ENCODE assay signal across 13 cellular contexts in the genomic region with DNA sequence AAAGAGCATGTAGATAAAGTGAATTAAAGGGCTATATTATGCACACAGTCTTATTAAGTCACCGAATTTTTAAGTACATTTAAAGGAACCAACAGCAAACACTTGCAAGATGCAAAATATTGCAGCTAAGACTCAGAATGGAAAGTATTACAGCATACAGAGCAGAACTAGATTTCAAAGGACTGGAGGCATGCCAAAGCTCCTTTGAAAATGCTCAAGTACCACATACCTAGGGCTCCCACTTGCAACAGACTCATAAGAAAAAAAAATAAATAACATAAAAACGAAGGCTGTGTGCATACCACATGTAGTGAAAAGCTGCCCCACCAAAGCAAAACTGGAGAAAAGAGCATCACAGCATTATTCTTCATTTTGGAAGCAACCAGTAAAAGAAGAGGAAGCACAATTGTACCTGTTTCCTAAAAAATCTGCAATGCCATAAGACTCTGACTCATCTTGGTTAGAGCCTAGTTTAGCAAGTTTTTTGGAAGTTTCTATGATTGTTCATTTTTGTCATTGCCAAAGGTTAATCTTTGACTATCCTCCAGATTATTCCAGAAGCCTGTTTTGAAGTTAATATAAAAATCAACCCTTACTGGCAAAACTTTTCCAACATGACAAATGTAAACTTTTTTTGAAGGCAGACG.
DNase-seq lines count a peak whose midpoint lies in the region; ATAC-seq and TF ChIP-seq lines count a peak whose summit lies in the region.
"Had no signal": no experiment of that assay in that cellular context is flagged by ENCODE, and none has a peak within 500 bp of the region (broad histone marks: within the 10 kb centered on the region; RNA-seq: fewer than 3 reads in every experiment).

No MANE protein-coding gene starts in this region.

- H3K9me3 ChIP-seq in IMR-90 (ENCODE audit: control insufficient read depth, insufficient read depth, low read length) = no peaks in the 10 kb centered on the region
- H3K9me3 ChIP-seq in lung (ENCODE audit: control insufficient read depth in 2 of 2, insufficient read depth in 1 of 2, low read length in 1 of 2) = no peaks in the 10 kb centered on the region

- no peak overlapping the region for H2BK5ac ChIP-seq in IMR-90 (ENCODE audit: low read depth, low read length, poor library complexity, severe bottlenecking)

- in situ Hi-C loops in IMR-90 (cut with MboI; ENCODE audit: low sequenced_read_pairs) = no loop called here

- H3K27me3 Mint-ChIP-seq in activated T-cell treated with anti-CD3 and anti-CD28 coated beads, Interleukin-2, amount 50 U/mL, for 24 hours = no peaks in the 10 kb centered on the region
- H3K27me3 Mint-ChIP-seq: activated CD4-positive, alpha-beta T cell treated with anti-CD3 and anti-CD28 coated beads, Interleukin-2, amount 10 ng/mL, durations not matched to agents 7 days and 5 days; dendritic cell treated with granulocyte-macrophage colony-stimulating factor and Interleukin-4, amounts not matched to agents 40 ng/mL and 50 ng/mL, for 4 days; memory B cell had no signal

- POLR2A ChIA-PET in IMR-90 (lab: Charles Lee; ENCODE audit: unreplicated experiment) = no interaction called here

- H3K4me3 Mint-ChIP-seq in activated T-cell treated with anti-CD3 and anti-CD28 coated beads, Interleukin-2, amount 50 U/mL, for 24 hours = no peak overlapping the region
- H3K4me3 Mint-ChIP-seq: activated CD4-positive, alpha-beta T cell treated with anti-CD3 and anti-CD28 coated beads, Interleukin-2, amount 10 ng/mL, durations not matched to agents 7 days and 5 days; dendritic cell treated with granulocyte-macrophage colony-stimulating factor and Interleukin-4, amounts not matched to agents 40 ng/mL and 50 ng/mL, for 4 days; memory B cell had no signal

- no peak overlapping the region for H2AK5ac ChIP-seq in IMR-90 (ENCODE audit: low read depth, low read length)

- H4K91ac ChIP-seq in IMR-90 (ENCODE audit: insufficient read depth, low read depth, low read length) = 0 out of 2 replicates have a peak overlapping the region, but pooled peaks have one; percentile 40

- no peak overlapping the region for H2BK20ac ChIP-seq in IMR-90 (ENCODE audit: low read depth, low read length)

- H4K20me1 ChIP-seq in IMR-90 (ENCODE audit: insufficient read depth, low read length) = no peaks in the 10 kb centered on the region

- DNase-seq in IMR-90 (peak; percentile 93), brain pericyte (ENCODE audit: low read depth, low spot score) (peak; percentile 69), lung (ENCODE audit: low spot score) (peak; percentile 65), SKM-1 (lab: John Stamatoyannopoulos, UW; ENCODE audit: unreplicated experiment) (no peak), NCI-H187 treated with DMSO at 0.1 percent for 48 hours (lab: John Stamatoyannopoulos, UW) (no peak)
- no peak for DNase-seq in activated naive CD4-positive, alpha-beta T cell treated with anti-CD3 and anti-CD28 coated beads, Interleukin-2, amount 50 U/mL, for 72 hours (ENCODE audit: low spot score in 2 of 2)
- no peak for DNase-seq in activated T-cell treated with anti-CD3 and anti-CD28 coated beads, Interleukin-2, amount 50 U/mL, for 24 hours
- DNase-seq: activated CD4-positive, alpha-beta T cell treated with anti-CD3 and anti-CD28 coated beads, Interleukin-2, amount 10 ng/mL, durations not matched to agents 7 days and 5 days; GDM1; NCI-H82 had no signal

- no peak overlapping the region for H2AK9ac ChIP-seq in IMR-90 (replicated peaks; ENCODE audit: low read depth, low read length, poor library complexity)

- H3K9ac ChIP-seq in IMR-90 (ENCODE audit: low read depth, low read length) = no peak overlapping the region

- no peak overlapping the region for H3K4me3 ChIP-seq in ACC112 (ENCODE audit: low read depth, low read length)
- H3K4me3 ChIP-seq in IMR-90 (ENCODE audit: insufficient read depth, low read depth, low read length) = no peak overlapping the region
- H3K4me3 ChIP-seq in lung = no peak overlapping the region

- H3K27ac Mint-ChIP-seq in activated naive CD4-positive, alpha-beta T cell treated with anti-CD3 and anti-CD28 coated beads, Interleukin-2, amount 50 U/mL, for 72 hours = no peak overlapping the region
- H3K27ac Mint-ChIP-seq in activated T-cell treated with anti-CD3 and anti-CD28 coated beads, Interleukin-2, amount 50 U/mL, for 24 hours = no peak overlapping the region
- H3K27ac Mint-ChIP-seq: activated CD4-positive, alpha-beta T cell treated with anti-CD3 and anti-CD28 coated beads, Interleukin-2, amount 10 ng/mL, durations not matched to agents 7 days and 5 days; dendritic cell treated with granulocyte-macrophage colony-stimulating factor and Interleukin-4, amounts not matched to agents 40 ng/mL and 50 ng/mL, for 4 days; memory B cell had no signal

- H3K18ac ChIP-seq in IMR-90 (ENCODE audit: low read depth, low read length) = no peak overlapping the region

- H2BK15ac ChIP-seq in IMR-90 (ENCODE audit: low read depth, low read length) = no peak overlapping the region; the same call in 2 of the 3 replicates

- H3K27me3 ChIP-seq in ACC112 (ENCODE audit: insufficient read depth, low read length) (no peaks in the 10 kb centered on the region), IMR-90 (ENCODE audit: control insufficient read depth, insufficient read depth, low read length) (no peaks in the 10 kb centered on the region), lung (ENCODE audit: control insufficient read depth, insufficient read depth) (no peaks in the 10 kb centered on the region)

- no CpG with 5 or more reads among the region's 3 CpGs for WGBS in IMR-90 (ENCODE audit: extremely low coverage in 2 of 2, insufficient read length in 1 of 2), 2 experiments
- 54 to 76% methylated on average over 3 of the region's 3 CpGs for WGBS in lung, 2 donors

- H3K79me2 ChIP-seq in ACC112 (ENCODE audit: control insufficient read depth, insufficient read depth, low read length, unreplicated experiment) = no peaks in the 10 kb centered on the region

- no peaks in the 10 kb centered on the region for H3K9me3 Mint-ChIP-seq in activated naive CD4-positive, alpha-beta T cell treated with anti-CD3 and anti-CD28 coated beads, Interleukin-2, amount 50 U/mL, for 72 hours
- H3K9me3 Mint-ChIP-seq in activated T-cell treated with anti-CD3 and anti-CD28 coated beads, Interleukin-2, amount 50 U/mL, for 24 hours = no peaks in the 10 kb centered on the region
- H3K9me3 Mint-ChIP-seq: activated CD4-positive, alpha-beta T cell treated with anti-CD3 and anti-CD28 coated beads, Interleukin-2, amount 10 ng/mL, durations not matched to agents 7 days and 5 days; dendritic cell treated with granulocyte-macrophage colony-stimulating factor and Interleukin-4, amounts not matched to agents 40 ng/mL and 50 ng/mL, for 4 days had no signal

- H3K36me3 ChIP-seq in ACC112 (ENCODE audit: insufficient read depth, low read length) = no peaks in the 10 kb centered on the region
- H3K36me3 ChIP-seq in IMR-90 (ENCODE audit: control insufficient read depth, insufficient read depth, low read length) = no peaks in the 10 kb centered on the region
- H3K36me3 ChIP-seq in lung (ENCODE audit: control insufficient read depth in 2 of 2, insufficient read depth in 2 of 2, low read length in 2 of 2) = no peaks in the 10 kb centered on the region

- H3K4me1 Mint-ChIP-seq in activated T-cell treated with anti-CD3 and anti-CD28 coated beads, Interleukin-2, amount 50 U/mL, for 24 hours (ENCODE audit: low read depth) = no peaks in the 10 kb centered on the region
- H3K4me1 Mint-ChIP-seq: activated CD4-positive, alpha-beta T cell treated with anti-CD3 and anti-CD28 coated beads, Interleukin-2, amount 10 ng/mL, durations not matched to agents 7 days and 5 days; memory B cell had no signal

- H3K23ac ChIP-seq in IMR-90 (ENCODE audit: low read depth, low read length) = no peak overlapping the region

- no peak for TF ChIP-seq RAD21 in IMR-90 (IDR thresholded peaks at IDR 0.05; ENCODE audit: low read length)

- H3K4me2 ChIP-seq in IMR-90 (ENCODE audit: low read depth, low read length) = no peak overlapping the region

- H3K4me1 ChIP-seq in ACC112 (ENCODE audit: control insufficient read depth, insufficient read depth, low read length, unreplicated experiment) (peaks cover 25% of the 10 kb centered on the region), IMR-90 (ENCODE audit: control insufficient read depth, insufficient read depth, low read length) (no peaks in the 10 kb centered on the region; the same call in 1 of the 2 replicates), lung (ENCODE audit: control insufficient read depth in 2 of 2, insufficient read depth in 2 of 2, low read length in 2 of 2) (no peaks in the 10 kb centered on the region)

- TF ChIP-seq CTCF in IMR-90 (conservative IDR thresholded peaks at IDR 0.05; ENCODE audit: low read depth, low read length) (no peak), lung (IDR thresholded peaks at IDR 0.05; ENCODE audit: control extremely low read depth, extremely low read depth) (no peak)

- no peak for TF ChIP-seq POLR2A in IMR-90 (IDR thresholded peaks at IDR 0.05; ENCODE audit: low read depth, low read length)

- no TSS peak for BruUV-seq in IMR-90 (replicated peaks; lab: Mats Ljungman, UMichigan)

- H2BK120ac ChIP-seq in IMR-90 (ENCODE audit: low read depth, low read length) = no peak overlapping the region; the same call in 1 of the 2 replicates

- no peak overlapping the region for H4K5ac ChIP-seq in IMR-90 (ENCODE audit: low read depth, low read length)

- no peaks in the 10 kb centered on the region for H3K79me1 ChIP-seq in IMR-90 (ENCODE audit: low read depth in 1 of 2, low read length in 2 of 2)

- no peak overlapping the region for H3K56ac ChIP-seq in IMR-90 (ENCODE audit: extremely low read depth, insufficient read depth, low read length)

- no peak overlapping the region for H3K14ac ChIP-seq in IMR-90 (replicated peaks; ENCODE audit: low read depth, low read length)

- dilution Hi-C loops in IMR-90 (cut with HindIII; ENCODE audit: low sequenced_read_pairs, unreplicated experiment) = no loop called here

- no peak overlapping the region for H4K8ac ChIP-seq in IMR-90 (ENCODE audit: low read depth in 2 of 2, low read length in 2 of 2)

- H3K36me3 Mint-ChIP-seq in activated naive CD4-positive, alpha-beta T cell treated with anti-CD3 and anti-CD28 coated beads, Interleukin-2, amount 50 U/mL, for 72 hours = no peaks in the 10 kb centered on the region
- no peaks in the 10 kb centered on the region for H3K36me3 Mint-ChIP-seq in activated T-cell treated with anti-CD3 and anti-CD28 coated beads, Interleukin-2, amount 50 U/mL, for 24 hours (ENCODE audit: low read depth)
- H3K36me3 Mint-ChIP-seq: memory B cell had no signal

- CTCF ChIA-PET in IMR-90 (lab: Yijun Ruan, JAX) = no interaction called here

- H3K9me1 ChIP-seq in IMR-90 (ENCODE audit: insufficient read depth, low read length) = peaks cover 2% of the 10 kb centered on the region

- H2AFZ ChIP-seq in ACC112 (ENCODE audit: low read length, unreplicated experiment) (no peak overlapping the region), IMR-90 (replicated peaks; ENCODE audit: low read length, poor library complexity) (no peak overlapping the region)

- ATAC-seq in IMR-90 (ENCODE audit: low read depth) (peak; percentile 84), lung (ENCODE audit: insufficient read depth, low FRiP score) (peak; percentile 47)
- ATAC-seq in activated naive CD4-positive, alpha-beta T cell treated with anti-CD3 and anti-CD28 coated beads, Interleukin-2, amount 50 U/mL, for 72 hours = no peak

- intact Hi-C loops in IMR-90 (cut with micrococcal nuclease) = no loop called here

- H3K4ac ChIP-seq in IMR-90 (ENCODE audit: low read depth, low read length) = no peak overlapping the region

- 0 out of 2 replicates have a peak overlapping the region, but pooled peaks have one; percentile 17 for H3K27ac ChIP-seq in ACC112 (ENCODE audit: low read depth, low read length)
- no peak overlapping the region for H3K27ac ChIP-seq in IMR-90 (ENCODE audit: insufficient read depth, low read length)
- H3K27ac ChIP-seq in lung (ENCODE audit: low read depth in 1 of 2, low read length in 1 of 2) = no peak overlapping the region

Comparison
In these comparisons a context has a peak if more than half of its experiments do, and no peak if none do; other contexts are left out.
1. ATAC-seq: peak in IMR-90 (single experiment) and lung (single experiment); none in activated naive CD4-positive, alpha-beta T cell treated with anti-CD3 and anti-CD28 coated beads, Interleukin-2, amount 50 U/mL, for 72 hours (0 of 2).
2. DNase-seq: peak in IMR-90 (single experiment), brain pericyte (single experiment) and lung (single experiment); none in activated naive CD4-positive, alpha-beta T cell treated with anti-CD3 and anti-CD28 coated beads, Interleukin-2, amount 50 U/mL, for 72 hours (0 of 2), SKM-1 (single experiment), activated T-cell treated with anti-CD3 and anti-CD28 coated beads, Interleukin-2, amount 50 U/mL, for 24 hours (single experiment) and NCI-H187 treated with DMSO at 0.1 percent for 48 hours (single experiment).